In the genomic region with DNA sequence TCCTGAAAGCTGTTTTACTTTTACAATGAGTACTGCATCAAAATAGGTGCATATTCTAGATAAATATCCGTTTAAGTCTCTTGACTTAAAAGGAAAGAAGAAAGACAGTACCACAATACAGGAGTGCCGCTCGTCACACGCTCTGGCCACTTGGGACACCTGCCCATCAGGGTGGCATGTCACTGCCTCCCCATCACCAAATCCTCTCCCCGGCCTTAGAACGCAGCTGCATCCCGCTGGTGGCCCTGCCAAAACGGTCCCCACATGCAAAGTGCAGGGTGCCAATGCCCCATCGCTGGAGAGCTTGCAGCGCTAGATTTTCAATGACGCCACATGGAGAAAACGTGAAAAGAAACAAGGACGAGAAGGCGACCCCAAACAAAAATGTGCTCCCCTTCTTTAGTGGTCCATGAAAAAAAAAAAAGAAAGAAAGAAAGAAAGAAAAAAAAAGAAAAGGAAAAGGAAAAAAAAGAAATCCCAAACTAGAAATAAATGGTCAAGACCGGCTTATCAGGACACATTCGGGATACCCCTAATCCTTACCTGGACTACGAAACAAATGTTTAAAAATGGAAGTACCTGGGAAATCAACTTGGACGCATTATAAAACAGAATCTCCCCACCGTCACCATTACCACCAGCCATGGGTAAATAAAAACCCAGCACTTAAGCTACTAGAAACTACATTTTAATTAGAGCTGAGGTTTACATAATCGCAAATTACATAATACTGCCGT, we compare ENCODE assay signal across 8 cellular contexts. TPM values are rescaled to one million over a fixed set of nuclear protein-coding genes. Genes with fewer than 3 reads are reported as not detected.
A peak's percentile ranks its signal among the peaks of the same experiment; 100 is the strongest.
DNase-seq lines count a peak whose midpoint lies in the region; ATAC-seq and TF ChIP-seq lines count a peak whose summit lies in the region.

No MANE protein-coding gene starts in this region.

- no peak for ATAC-seq in IMR-90 (ENCODE audit: low read depth)
- no peak for ATAC-seq in stimulated activated naive CD8-positive, alpha-beta T cell treated with anti-CD3 and anti-CD28 coated beads, Interleukin-15, amount 100 ng/mL, for 72 hours
- ATAC-seq in HG02970 (IDR thresholded peaks at IDR 0.05; ENCODE audit: low FRiP score, unreplicated experiment): no peak

- no peak overlapping the region for H4K8ac ChIP-seq in IMR-90 (ENCODE audit: low read depth in 2 of 2, low read length in 2 of 2)

- H4K91ac ChIP-seq in IMR-90 (ENCODE audit: insufficient read depth, low read depth, low read length): no peak overlapping the region; the same call in 1 of the 2 replicates

- H4K20me1 ChIP-seq in IMR-90 (ENCODE audit: insufficient read depth, low read length): peaks cover 6% of the 10 kb centered on the region; the same call in 1 of the 2 replicates

- H2BK20ac ChIP-seq in IMR-90 (ENCODE audit: low read depth, low read length): no peak overlapping the region

- H2BK5ac ChIP-seq in IMR-90 (ENCODE audit: low read depth, low read length, poor library complexity, severe bottlenecking): no peak overlapping the region

- no peaks in the 10 kb centered on the region for H3K36me3 ChIP-seq in Caco-2 (ENCODE audit: control insufficient read depth, insufficient read depth, low read length)
- H3K36me3 ChIP-seq in IMR-90 (ENCODE audit: control insufficient read depth, insufficient read depth, low read length): no peaks in the 10 kb centered on the region
- no peaks in the 10 kb centered on the region for H3K36me3 ChIP-seq in effector memory CD4-positive, alpha-beta T cell (ENCODE audit: control insufficient read depth, insufficient read depth, low read length)

- no peak overlapping the region for H2BK120ac ChIP-seq in IMR-90 (ENCODE audit: low read depth, low read length)

- H3K27me3 ChIP-seq in Caco-2 (replicated peaks; ENCODE audit: control insufficient read depth, insufficient read depth, low read length) (peaks cover 2% of the 10 kb centered on the region), IMR-90 (ENCODE audit: control insufficient read depth, insufficient read depth, low read length) (no peaks in the 10 kb centered on the region)
- no peaks in the 10 kb centered on the region for H3K27me3 ChIP-seq in effector memory CD4-positive, alpha-beta T cell (replicated peaks; ENCODE audit: control insufficient read depth, insufficient read depth, low read length, poor library complexity, severe bottlenecking)

- POLR2A ChIA-PET in Caco-2 (lab: Charles Lee): interaction anchor here (0.7 kb wide), 1 partner anchor 293 kb away, joined by 5 read pairs; no protein-coding TSS in a partner anchor
- POLR2A ChIA-PET in IMR-90 (lab: Charles Lee; ENCODE audit: unreplicated experiment): no interaction called here

- peaks cover 4% of the 10 kb centered on the region; the same call in 1 of the 2 replicates for H3K9me1 ChIP-seq in IMR-90 (ENCODE audit: insufficient read depth, low read length)

- intact Hi-C loops in Caco-2 (cut with micrococcal nuclease; ENCODE audit: unreplicated experiment): loop anchor here (1.0 to 5.0 kb wide), 3 partner anchors 132 to 144 kb away; no protein-coding TSS in a partner anchor
- intact Hi-C loops in IMR-90 (cut with micrococcal nuclease): loop anchor here (1.0 to 5.0 kb wide), 4 partner anchors 30 to 143 kb away; no protein-coding TSS in a partner anchor

- peaks cover 6% of the 10 kb centered on the region for H3K36me3 Mint-ChIP-seq in Caco-2 (ENCODE audit: insufficient read depth, unreplicated experiment)

- in situ Hi-C loops in IMR-90 (cut with MboI; ENCODE audit: low sequenced_read_pairs): loop anchor here (10.0 kb wide), 1 partner anchor 134 kb away; no protein-coding TSS in a partner anchor

- H3K14ac ChIP-seq in IMR-90 (replicated peaks; ENCODE audit: low read depth, low read length): 0 out of 2 replicates have a peak overlapping the region, but pooled peaks have one; percentile 31

- TF ChIP-seq RAD21 in IMR-90 (IDR thresholded peaks at IDR 0.05; ENCODE audit: low read length): no peak

- H3K9me3 ChIP-seq in Caco-2 (no peaks in the 10 kb centered on the region), IMR-90 (ENCODE audit: control insufficient read depth, insufficient read depth, low read length) (no peaks in the 10 kb centered on the region)
- H3K9me3 ChIP-seq in effector memory CD4-positive, alpha-beta T cell (ENCODE audit: control insufficient read depth, low read length): no peaks in the 10 kb centered on the region

- peak overlapping the region; percentile 72; the same call in 1 of the 2 replicates for H3K23ac ChIP-seq in IMR-90 (ENCODE audit: low read depth, low read length)

- H3K4me3 ChIP-seq in Caco-2 (ENCODE audit: low read depth, low read length) (peak overlapping the region; percentile 50), IMR-90 (ENCODE audit: insufficient read depth, low read depth, low read length) (peak overlapping the region; percentile 65)
- H3K4me3 ChIP-seq in effector memory CD4-positive, alpha-beta T cell (ENCODE audit: insufficient read depth, low read depth, low read length, poor library complexity, severe bottlenecking): peak overlapping the region; percentile 75

- BruUV-seq in Caco-2 (replicated peaks; lab: Mats Ljungman, UMichigan) (TSS peak; percentile 34), IMR-90 (replicated peaks; lab: Mats Ljungman, UMichigan) (no TSS peak)

- H3K56ac ChIP-seq in IMR-90 (ENCODE audit: extremely low read depth, insufficient read depth, low read length): no peak overlapping the region

- no peak overlapping the region; the same call in 2 of the 3 replicates for H2BK15ac ChIP-seq in IMR-90 (ENCODE audit: low read depth, low read length)

- no peak overlapping the region for H3K27ac ChIP-seq in IMR-90 (ENCODE audit: insufficient read depth, low read length)
- peak overlapping the region; percentile 69 for H3K27ac ChIP-seq in effector memory CD4-positive, alpha-beta T cell (ENCODE audit: insufficient read depth, low read length, poor library complexity, severe bottlenecking)

- CTCF ChIA-PET in Caco-2 (lab: Charles Lee) (interaction anchor here (0.9 kb wide), 1 partner anchor 12 kb away, joined by 3 read pairs; no protein-coding TSS in a partner anchor), IMR-90 (lab: Yijun Ruan, JAX) (interaction anchor here (1.3 kb wide), 1 partner anchor 143 kb away, joined by 3 read pairs; no protein-coding TSS in a partner anchor)

- no peak overlapping the region for H3K27ac Mint-ChIP-seq in Caco-2 (ENCODE audit: unreplicated experiment)
- H3K27ac Mint-ChIP-seq in stimulated activated naive CD8-positive, alpha-beta T cell treated with anti-CD3 and anti-CD28 coated beads, Interleukin-15, amount 100 ng/mL, for 72 hours: peak overlapping the region; percentile 95 to 98

- peak in 1 of 2 experiments; percentile 12 for DNase-seq in Caco-2
- no peak for DNase-seq in IMR-90
- DNase-seq in activated CD4-positive, alpha-beta T cell treated with anti-CD3 and anti-CD28 coated beads, Interleukin-2, amount 50 U/mL, for 1 hour: peak; percentile 78
- peak; percentile 2 to 55 (median 43) for DNase-seq in effector memory CD4-positive, alpha-beta T cell
- peak; percentile 11 for DNase-seq in myocyte (ENCODE audit: low read depth)
- DNase-seq in stimulated activated naive CD8-positive, alpha-beta T cell treated with anti-CD3 and anti-CD28 coated beads, Interleukin-15, amount 100 ng/mL, for 72 hours: peak; percentile 33 to 54
- no peak for DNase-seq in GM19240 (ENCODE audit: insufficient read length, low spot score)

- H3K79me1 ChIP-seq in IMR-90 (ENCODE audit: low read depth in 1 of 2, low read length in 2 of 2): peaks cover 13 to 29% of the 10 kb centered on the region in 2 experiments

- H3K4me3 Mint-ChIP-seq in Caco-2 (ENCODE audit: unreplicated experiment): peak overlapping the region; percentile 70
- H3K4me3 Mint-ChIP-seq in stimulated activated naive CD8-positive, alpha-beta T cell treated with anti-CD3 and anti-CD28 coated beads, Interleukin-15, amount 100 ng/mL, for 72 hours: peak overlapping the region; percentile 89 to 100

- H2AK5ac ChIP-seq in IMR-90 (ENCODE audit: low read depth, low read length): 0 out of 2 replicates have a peak overlapping the region, but pooled peaks have one; percentile 2

- TF ChIP-seq POLR2A in IMR-90 (IDR thresholded peaks at IDR 0.05; ENCODE audit: low read depth, low read length): no peak; the same call in 1 of the 2 replicates

- H2AFZ ChIP-seq in IMR-90 (replicated peaks; ENCODE audit: low read length, poor library complexity): peak overlapping the region; percentile 74

- no peak overlapping the region for H3K18ac ChIP-seq in IMR-90 (ENCODE audit: low read depth, low read length)

- H3K4me1 Mint-ChIP-seq in Caco-2 (ENCODE audit: low read depth, unreplicated experiment): peaks cover 13% of the 10 kb centered on the region
- H3K4me1 Mint-ChIP-seq in stimulated activated naive CD8-positive, alpha-beta T cell treated with anti-CD3 and anti-CD28 coated beads, Interleukin-15, amount 100 ng/mL, for 72 hours: peaks cover 38% of the 10 kb centered on the region

- TF ChIP-seq CTCF in Caco-2 (IDR thresholded peaks at IDR 0.05; ENCODE audit: insufficient read depth in 1 of 2, low read depth in 1 of 2, low read length in 1 of 2, severe bottlenecking in 1 of 2, unreplicated experiment in 1 of 2) (no peak), IMR-90 (conservative IDR thresholded peaks at IDR 0.05; ENCODE audit: low read depth, low read length) (no peak)

- H4K5ac ChIP-seq in IMR-90 (ENCODE audit: low read depth, low read length): no peak overlapping the region

- H3K4ac ChIP-seq in IMR-90 (ENCODE audit: low read depth, low read length): no peak overlapping the region

- 20% methylated on average over 3 of the region's 21 CpGs; no CpG with 5 or more reads in 1 of the 2 experiments for WGBS in IMR-90 (ENCODE audit: extremely low coverage in 2 of 2, insufficient read length in 1 of 2), 2 experiments

- H3K9ac ChIP-seq in IMR-90 (ENCODE audit: low read depth, low read length): peak overlapping the region; percentile 90; the same call in 1 of the 2 replicates

- peaks cover 17% of the 10 kb centered on the region for H3K27me3 Mint-ChIP-seq in Caco-2 (ENCODE audit: insufficient read depth, unreplicated experiment)
- no peaks in the 10 kb centered on the region for H3K27me3 Mint-ChIP-seq in stimulated activated naive CD8-positive, alpha-beta T cell treated with anti-CD3 and anti-CD28 coated beads, Interleukin-15, amount 100 ng/mL, for 72 hours

- H2AK9ac ChIP-seq in IMR-90 (replicated peaks; ENCODE audit: low read depth, low read length, poor library complexity): peak overlapping the region; percentile 71

- no peaks in the 10 kb centered on the region for H3K9me3 Mint-ChIP-seq in Caco-2 (ENCODE audit: unreplicated experiment)
- no peaks in the 10 kb centered on the region for H3K9me3 Mint-ChIP-seq in stimulated activated naive CD8-positive, alpha-beta T cell treated with anti-CD3 and anti-CD28 coated beads, Interleukin-15, amount 100 ng/mL, for 72 hours

- H3K4me1 ChIP-seq in Caco-2 (no peaks in the 10 kb centered on the region), IMR-90 (ENCODE audit: control insufficient read depth, insufficient read depth, low read length) (peaks cover 2% of the 10 kb centered on the region)
- H3K4me1 ChIP-seq in effector memory CD4-positive, alpha-beta T cell (ENCODE audit: control insufficient read depth, insufficient read depth, low read length, poor library complexity, severe bottlenecking): peaks cover 9% of the 10 kb centered on the region

- dilution Hi-C loops in IMR-90 (cut with HindIII; ENCODE audit: low sequenced_read_pairs, unreplicated experiment): no loop called here

- H3K4me2 ChIP-seq in IMR-90 (ENCODE audit: low read depth, low read length): peak overlapping the region; percentile 93

RNA-seq across cellular contexts. Expression of a gene that starts 1.1 kb away (rescaled TPM):
- total RNA-seq in Caco-2 (2022): 4.7 and 6.3 TPM in 2 replicates
- 5.2 and 5.6 TPM in 2 replicates for total RNA-seq in IMR-90 (2012; rRNA removed)
- 15.4 and 17.2 TPM in 2 replicates for polyA plus RNA-seq in IMR-90 (2012; rRNA removed)
- 11.0 and 13.8 TPM in 2 replicates for polyA plus RNA-seq in IMR-90 (2012; cell fraction: cytosol; rRNA removed)
- polyA plus RNA-seq in IMR-90 (2012; cell fraction: nucleus; rRNA removed; ENCODE audit: low replicate concordance): 8.9 TPM in 2 replicates
- 12.8 and 23.2 TPM in 2 replicates for total RNA-seq in myocyte
- polyA plus RNA-seq in myocyte (2012): 80.7 TPM

Comparison
In these comparisons a context has a peak if more than half of its experiments do, and no peak if none do; other contexts are left out.
1. DNase-seq: peak in activated CD4-positive, alpha-beta T cell treated with anti-CD3 and anti-CD28 coated beads, Interleukin-2, amount 50 U/mL, for 1 hour (single experiment), effector memory CD4-positive, alpha-beta T cell (3 of 3), myocyte (single experiment) and stimulated activated naive CD8-positive, alpha-beta T cell treated with anti-CD3 and anti-CD28 coated beads, Interleukin-15, amount 100 ng/mL, for 72 hours (2 of 2); none in IMR-90 (single experiment) and GM19240 (single experiment).
2. Peak in every context shown above with its lines, with median percentiles within 50 percentile points of each other: H3K4me3 ChIP-seq.